In the genomic region with DNA sequence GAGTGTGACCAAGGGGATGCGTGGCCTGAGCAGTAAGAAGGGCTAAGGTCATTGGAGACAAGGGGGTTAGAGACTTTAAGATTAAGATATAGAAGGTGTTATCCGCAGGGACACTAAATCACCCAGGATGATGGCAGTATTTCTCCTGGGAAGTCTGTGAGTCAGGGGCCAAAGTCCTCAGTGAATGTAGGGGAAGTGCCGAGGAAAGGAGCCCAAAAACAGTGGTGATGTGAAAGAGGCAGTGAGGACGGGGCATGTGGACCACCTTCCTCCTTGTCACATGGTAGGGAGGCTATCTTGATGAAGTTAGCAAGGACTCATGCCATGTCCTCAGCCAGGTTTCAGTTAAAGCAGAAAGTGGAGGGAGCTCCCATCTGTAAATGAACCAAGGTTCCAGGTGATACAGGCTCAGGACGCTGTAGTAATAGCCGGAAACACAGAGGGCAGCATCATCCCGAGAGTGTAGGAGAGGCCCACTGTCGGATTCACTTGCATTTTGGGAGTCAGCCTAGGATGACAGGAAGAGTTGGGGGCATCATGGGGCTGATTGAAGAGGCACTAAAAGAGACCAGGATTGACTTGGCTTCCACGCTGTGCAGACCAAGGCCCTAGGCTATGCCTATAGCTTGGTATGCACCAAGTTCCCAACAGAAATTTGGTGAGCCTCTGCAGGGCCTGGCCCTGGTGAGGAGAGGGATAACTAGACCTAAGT, we compare ENCODE assay signal across 13 cellular contexts. TPM values are rescaled to one million over a fixed set of nuclear protein-coding genes. Genes with fewer than 3 reads are reported as not detected.
DNase-seq lines count a peak whose midpoint lies in the region; ATAC-seq, FAIRE-seq and TF ChIP-seq lines count a peak whose summit lies in the region.
"Had no signal": no experiment of that assay in that cellular context is flagged by ENCODE, and none has a peak within 500 bp of the region (broad histone marks: within the 10 kb centered on the region; RNA-seq: fewer than 3 reads in every experiment).

No MANE protein-coding gene starts in this region.

- TF ChIP-seq RAD21 in HepG2 (CRISPR knock-in tag; IDR thresholded peaks at IDR 0.05): no peak

- peak; percentile 69 for DNase-seq in HepG2 (ENCODE audit: low spot score)
- DNase-seq in stimulated activated effector memory CD8-positive, alpha-beta T cell treated with anti-CD3 and anti-CD28 coated beads, Interleukin-12 subunit alpha, Interleukin-12 subunit beta, amount 100 ng/mL, for 72 hours (ENCODE audit: low spot score in 2 of 2): no peak
- no peak for DNase-seq in NCI-H2227 (lab: John Stamatoyannopoulos, UW; ENCODE audit: unreplicated experiment)
- DNase-seq: activated CD4-positive, alpha-beta T cell treated with anti-CD3 and anti-CD28 coated beads for 4 hours; amniotic stem cell; HFFc6; NCI-H1092; ovary had no signal

- peak; percentile 95 for ATAC-seq in HepG2
- ATAC-seq in stimulated activated effector memory CD8-positive, alpha-beta T cell treated with anti-CD3 and anti-CD28 coated beads, Interleukin-12 subunit alpha, Interleukin-12 subunit beta, amount 100 ng/mL, for 72 hours: no peak
- no peak for ATAC-seq in HG03135 (IDR thresholded peaks at IDR 0.05; ENCODE audit: unreplicated experiment)
- no peak for ATAC-seq in HG03442 (IDR thresholded peaks at IDR 0.05; ENCODE audit: unreplicated experiment)

- H3K4me1 ChIP-seq in DOHH2 (ENCODE audit: control insufficient read depth, low read length) (peaks cover 99% of the 10 kb centered on the region), HUES48 (ENCODE audit: control insufficient read depth, insufficient read depth, low read length) (peaks cover 3% of the 10 kb centered on the region; the same call in 1 of the 2 replicates), HepG2 (ENCODE audit: insufficient read depth, low read length) (peaks cover 56% of the 10 kb centered on the region)

- WGBS in HepG2 (ENCODE audit: low lambda C conversion rate): 11% methylated on average over 9 of the region's 9 CpGs

- H3K4me3 ChIP-seq in DOHH2 (ENCODE audit: low read length): peak overlapping the region; percentile 26; the same call in 1 of the 2 replicates
- no peak overlapping the region for H3K4me3 ChIP-seq in HUES48 (ENCODE audit: low read depth, low read length)
- no peak overlapping the region for H3K4me3 ChIP-seq in SU-DHL-6 (ENCODE audit: insufficient read depth, low read length, poor library complexity, severe bottlenecking)
- peak overlapping the region; percentile 31 to 69 (median 43); a peak in 5 of 6 replicates for H3K4me3 ChIP-seq in HepG2 (replicated peaks in 1 of 3; ENCODE audit: insufficient read depth in 1 of 3, low read depth in 2 of 3, low read length in 3 of 3)
- H3K4me3 ChIP-seq: ovary had no signal

- H3K9me2 ChIP-seq in DOHH2 (replicated peaks; ENCODE audit: control insufficient read depth, low read length) (no peaks in the 10 kb centered on the region), SU-DHL-6 (replicated peaks; ENCODE audit: insufficient read depth, low read length) (no peaks in the 10 kb centered on the region)

- H3K27ac Mint-ChIP-seq in stimulated activated effector memory CD8-positive, alpha-beta T cell treated with anti-CD3 and anti-CD28 coated beads, Interleukin-12 subunit alpha, Interleukin-12 subunit beta, amount 100 ng/mL, for 72 hours: no peak overlapping the region
- H3K27ac Mint-ChIP-seq: HFFc6 had no signal

- H3K79me2 ChIP-seq in DOHH2 (ENCODE audit: control insufficient read depth, low read length) (peaks cover 13% of the 10 kb centered on the region; the same call in 1 of the 2 replicates), SU-DHL-6 (ENCODE audit: insufficient read depth, low read length) (0 out of 2 replicates have a peak, but pooled peaks cover 5% of the 10 kb centered on the region), HepG2 (ENCODE audit: insufficient read depth, low read length) (no peaks in the 10 kb centered on the region)

- TF ChIP-seq CTCF in DOHH2 (IDR thresholded peaks at IDR 0.05; ENCODE audit: low read depth, low read length, poor library complexity, severe bottlenecking): peak; percentile 54
- TF ChIP-seq CTCF in SU-DHL-6 (IDR thresholded peaks at IDR 0.05; ENCODE audit: insufficient read depth, low read length, poor library complexity, severe bottlenecking): peak; percentile 39
- TF ChIP-seq CTCF in HepG2 (CRISPR knock-in tag; IDR thresholded peaks at IDR 0.05): peak; percentile 72

- no peak overlapping the region for H3K4me3 Mint-ChIP-seq in stimulated activated effector memory CD8-positive, alpha-beta T cell treated with anti-CD3 and anti-CD28 coated beads, Interleukin-12 subunit alpha, Interleukin-12 subunit beta, amount 100 ng/mL, for 72 hours
- H3K4me3 Mint-ChIP-seq: HFFc6 had no signal

- H3F3A ChIP-seq in DOHH2 (ENCODE audit: control insufficient read depth, insufficient read depth): peaks cover 58% of the 10 kb centered on the region
- peaks cover 95% of the 10 kb centered on the region for H3F3A ChIP-seq in SU-DHL-6 (ENCODE audit: insufficient read depth)

- intact Hi-C loops in HepG2 (cut with micrococcal nuclease; ENCODE audit: unreplicated experiment): no loop called here

- H3K36me3 ChIP-seq in DOHH2 (ENCODE audit: control insufficient read depth, low read length) (no peaks in the 10 kb centered on the region), HUES48 (ENCODE audit: control insufficient read depth, insufficient read depth, low read length) (no peaks in the 10 kb centered on the region), SU-DHL-6 (ENCODE audit: low read length) (no peaks in the 10 kb centered on the region), HepG2 (replicated peaks in 1 of 2; ENCODE audit: control insufficient read depth in 1 of 2, insufficient read depth in 2 of 2, low read length in 2 of 2) (no peaks in the 10 kb centered on the region)
- H3K36me3 ChIP-seq: ovary had no signal

- POLR2A ChIA-PET in HepG2 (lab: Yijun Ruan, JAX): interaction anchor here (0.6 to 2.5 kb wide), 7 partner anchors 10 to 147 kb away, joined by 3 to 11 read pairs (median 4); partner anchors contain the start of genes WEE1 and ZNF143

- TF ChIP-seq EP300 in HepG2 (IDR thresholded peaks at IDR 0.05; ENCODE audit: low read depth in 2 of 2, low read length in 2 of 2) (no peak), HepG2 (CRISPR knock-in tag; IDR thresholded peaks at IDR 0.05; ENCODE audit: borderline replicate concordance) (no peak)

- H4K20me1 ChIP-seq in DOHH2 (ENCODE audit: control insufficient read depth, insufficient read depth, low read depth, low read length) (no peaks in the 10 kb centered on the region), SU-DHL-6 (ENCODE audit: low read depth, low read length) (no peaks in the 10 kb centered on the region), HepG2 (ENCODE audit: insufficient read depth, low read length) (no peaks in the 10 kb centered on the region)

- H3K4me1 Mint-ChIP-seq in stimulated activated effector memory CD8-positive, alpha-beta T cell treated with anti-CD3 and anti-CD28 coated beads, Interleukin-12 subunit alpha, Interleukin-12 subunit beta, amount 100 ng/mL, for 72 hours: peaks cover 17% of the 10 kb centered on the region

- peak; percentile 74 for FAIRE-seq in HepG2 (lab: Jason Lieb, UNC)

- H3K36me3 Mint-ChIP-seq in stimulated activated effector memory CD8-positive, alpha-beta T cell treated with anti-CD3 and anti-CD28 coated beads, Interleukin-12 subunit alpha, Interleukin-12 subunit beta, amount 100 ng/mL, for 72 hours: no peaks in the 10 kb centered on the region

- CTCF ChIA-PET in HepG2 (lab: Yijun Ruan, JAX; ENCODE audit: low intra/inter-chr PET ratio, low total read pairs): no interaction called here

- no peak for TF ChIP-seq POLR2A in HepG2 (IDR thresholded peaks at IDR 0.05; ENCODE audit: insufficient read depth in 1 of 2, low read depth in 2 of 2, low read length in 2 of 2)

- in situ Hi-C loops in HepG2 (cut with HindIII; ENCODE audit: extremely low pct_ligation_motif_present, low pct_unique_long_range_greater_than_20kb): no loop called here

- peak overlapping the region; percentile 85 for H3K4me2 ChIP-seq in DOHH2 (ENCODE audit: low read length)
- peak overlapping the region; percentile 75 for H3K4me2 ChIP-seq in SU-DHL-6 (ENCODE audit: low read depth, low read length, poor library complexity, severe bottlenecking)
- peak overlapping the region; percentile 99 for H3K4me2 ChIP-seq in HepG2 (ENCODE audit: low read depth, low read length)

- BruUV-seq in HepG2 (replicated peaks; lab: Mats Ljungman, UMichigan): no TSS peak

- H3K9ac ChIP-seq in HUES48 (ENCODE audit: low read depth, low read length) (no peak overlapping the region), SU-DHL-6 (ENCODE audit: low read length) (peak overlapping the region; percentile 70), HepG2 (ENCODE audit: insufficient read depth, low read depth, low read length) (peak overlapping the region; percentile 44)

- H3K9me3 Mint-ChIP-seq in stimulated activated effector memory CD8-positive, alpha-beta T cell treated with anti-CD3 and anti-CD28 coated beads, Interleukin-12 subunit alpha, Interleukin-12 subunit beta, amount 100 ng/mL, for 72 hours: no peaks in the 10 kb centered on the region

- H2AFZ ChIP-seq in SU-DHL-6 (ENCODE audit: low read depth, low read length, severe bottlenecking) (no peak overlapping the region), HepG2 (ENCODE audit: low read length) (peak overlapping the region; percentile 99)

- H3K27ac ChIP-seq in DOHH2 (ENCODE audit: low read depth, low read length) (peak overlapping the region; percentile 98), HUES48 (ENCODE audit: low read depth, low read length) (peak overlapping the region; percentile 79), SU-DHL-6 (ENCODE audit: low read depth, low read length) (peak overlapping the region; percentile 98), HepG2 (ENCODE audit: extremely low read length, insufficient read depth, low read length) (peak overlapping the region; percentile 13)
- H3K27ac ChIP-seq: ovary had no signal

- no peaks in the 10 kb centered on the region for H3K9me3 ChIP-seq in DOHH2 (ENCODE audit: control insufficient read depth, insufficient read depth, low read length)
- H3K9me3 ChIP-seq in HUES48 (ENCODE audit: control insufficient read depth, insufficient read depth, low read length): no peaks in the 10 kb centered on the region
- no peaks in the 10 kb centered on the region for H3K9me3 ChIP-seq in SU-DHL-6 (ENCODE audit: insufficient read depth, low read length)
- H3K9me3 ChIP-seq in HepG2 (ENCODE audit: low read length): no peaks in the 10 kb centered on the region
- H3K9me3 ChIP-seq: ovary had no signal

- no peaks in the 10 kb centered on the region for H3K27me3 ChIP-seq in DOHH2 (ENCODE audit: control insufficient read depth, low read length)
- no peaks in the 10 kb centered on the region for H3K27me3 ChIP-seq in HUES48 (ENCODE audit: control insufficient read depth, insufficient read depth, low read length)
- no peaks in the 10 kb centered on the region for H3K27me3 ChIP-seq in SU-DHL-6 (ENCODE audit: low read length)
- H3K27me3 ChIP-seq in HepG2 (ENCODE audit: control insufficient read depth in 1 of 2, insufficient read depth in 2 of 2, low read length in 2 of 2): no peaks in the 10 kb centered on the region
- H3K27me3 ChIP-seq: ovary had no signal

RNA-seq across cellular contexts. Expression of gene WEE1, which starts 33.5 kb away (rescaled TPM):
- 63.7 and 71.7 TPM in 2 replicates for total RNA-seq in HepG2 (2016; rRNA removed; fragmentation: Illumina TruSeq; extraction: Trizol)
- 5.3 and 8.1 TPM in 2 replicates for total RNA-seq in HepG2 (2016; cell fraction: cytosol; rRNA removed; fragmentation: Illumina TruSeq; extraction: Trizol; ENCODE audit: low read depth)
- 59.2 and 62.0 TPM in 2 replicates for total RNA-seq in HepG2 (2016; cell fraction: insoluble cytoplasmic fraction; rRNA removed; fragmentation: Illumina TruSeq; extraction: Trizol)
- 16.3 and 20.1 TPM in 2 replicates for total RNA-seq in HepG2 (2016; cell fraction: membrane; rRNA removed; fragmentation: Illumina TruSeq; extraction: Trizol)
- 55.9 and 59.7 TPM in 2 replicates for total RNA-seq in HepG2 (2016; cell fraction: nucleus; rRNA removed; fragmentation: Illumina TruSeq; extraction: Trizol)
- 24.2 and 31.4 TPM in 2 replicates for polyA plus RNA-seq in HepG2 (2011; rRNA removed)
- polyA plus RNA-seq in HepG2 (2011; cell fraction: cytosol; rRNA removed): 9.9 and 15.9 TPM in 2 replicates
- 19.4 and 21.7 TPM in 2 replicates for polyA plus RNA-seq in HepG2 (2011; cell fraction: nucleus; rRNA removed)
- polyA plus RNA-seq in HepG2 (2012): 34.3 and 43.6 TPM in 2 replicates
- polyA plus RNA-seq in HepG2 (2016; cell fraction: cytosol; fragmentation: Illumina TruSeq; extraction: Trizol; ENCODE audit: low read depth): 1.5 and 1.7 TPM in 2 replicates
- 55.1 and 60.7 TPM in 2 replicates for polyA plus RNA-seq in HepG2 (2016; cell fraction: insoluble cytoplasmic fraction; fragmentation: Illumina TruSeq; extraction: Trizol; ENCODE audit: low read depth)
- polyA plus RNA-seq in HepG2 (2016; cell fraction: membrane; fragmentation: Illumina TruSeq; extraction: Trizol; ENCODE audit: low read depth): 5.2 and 6.5 TPM in 2 replicates
- polyA plus RNA-seq in HepG2 (2016; cell fraction: nucleus; fragmentation: Illumina TruSeq; extraction: Trizol; ENCODE audit: insufficient read depth, low read depth): 61.4 and 70.9 TPM in 2 replicates
- 13.9 and 26.9 TPM in 2 replicates for polyA minus RNA-seq in HepG2 (2011; rRNA and poly(A)+ RNA removed; ENCODE audit: low replicate concordance)
- 20.9 and 21.9 TPM in 2 replicates for polyA minus RNA-seq in HepG2 (2011; cell fraction: cytosol; rRNA and poly(A)+ RNA removed)
- polyA minus RNA-seq in HepG2 (2011; cell fraction: nucleus; rRNA and poly(A)+ RNA removed): 77.1 and 85.4 TPM in 2 replicates

RNA-seq across cellular contexts. Expression of gene SWAP70, which starts 56.9 kb away (rescaled TPM):
- 8.7 and 14.9 TPM in 2 replicates for total RNA-seq in HepG2 (2016; rRNA removed; fragmentation: Illumina TruSeq; extraction: Trizol)
- 6.5 TPM in 2 replicates for total RNA-seq in HepG2 (2016; cell fraction: cytosol; rRNA removed; fragmentation: Illumina TruSeq; extraction: Trizol; ENCODE audit: low read depth)
- 9.1 and 14.4 TPM in 2 replicates for total RNA-seq in HepG2 (2016; cell fraction: insoluble cytoplasmic fraction; rRNA removed; fragmentation: Illumina TruSeq; extraction: Trizol)
- 5.1 and 5.8 TPM in 2 replicates for total RNA-seq in HepG2 (2016; cell fraction: membrane; rRNA removed; fragmentation: Illumina TruSeq; extraction: Trizol)
- 8.1 and 8.8 TPM in 2 replicates for total RNA-seq in HepG2 (2016; cell fraction: nucleus; rRNA removed; fragmentation: Illumina TruSeq; extraction: Trizol)
- 4.2 and 4.6 TPM in 2 replicates for polyA plus RNA-seq in HepG2 (2011; rRNA removed)
- 3.2 and 5.0 TPM in 2 replicates for polyA plus RNA-seq in HepG2 (2011; cell fraction: cytosol; rRNA removed)
- polyA plus RNA-seq in HepG2 (2011; cell fraction: nucleus; rRNA removed): 1.5 and 2.5 TPM in 2 replicates
- polyA plus RNA-seq in HepG2 (2012): 7.2 and 7.3 TPM in 2 replicates
- polyA plus RNA-seq in HepG2 (2016; cell fraction: cytosol; fragmentation: Illumina TruSeq; extraction: Trizol; ENCODE audit: low read depth): 0.50 and 0.55 TPM in 2 replicates
- polyA plus RNA-seq in HepG2 (2016; cell fraction: insoluble cytoplasmic fraction; fragmentation: Illumina TruSeq; extraction: Trizol; ENCODE audit: low read depth): 14.4 and 14.9 TPM in 2 replicates
- polyA plus RNA-seq in HepG2 (2016; cell fraction: membrane; fragmentation: Illumina TruSeq; extraction: Trizol; ENCODE audit: low read depth): 1.9 and 2.0 TPM in 2 replicates
- polyA plus RNA-seq in HepG2 (2016; cell fraction: nucleus; fragmentation: Illumina TruSeq; extraction: Trizol; ENCODE audit: insufficient read depth, low read depth): 8.0 and 8.5 TPM in 2 replicates
- 4.9 and 17.3 TPM in 2 replicates for polyA minus RNA-seq in HepG2 (2011; rRNA and poly(A)+ RNA removed; ENCODE audit: low replicate concordance)
- 5.2 and 6.8 TPM in 2 replicates for polyA minus RNA-seq in HepG2 (2011; cell fraction: cytosol; rRNA and poly(A)+ RNA removed)
- 5.4 and 6.7 TPM in 2 replicates for polyA minus RNA-seq in HepG2 (2011; cell fraction: nucleus; rRNA and poly(A)+ RNA removed)

Comparison
In these comparisons a context has a peak if more than half of its experiments do, and no peak if none do; other contexts are left out.
1. H3K27ac ChIP-seq: peak in every context shown above with its lines; median percentile 98 in DOHH2; 98 in SU-DHL-6; 79 in HUES48; 13 in HepG2.
2. H3K4me3 ChIP-seq: peak in DOHH2 (single experiment) and HepG2 (3 of 3); none in HUES48 (single experiment) and SU-DHL-6 (single experiment).
3. Peak in every context shown above with its lines, with median percentiles within 50 percentile points of each other: H3K4me2 ChIP-seq and CTCF ChIP-seq.